ENCODE assay signal across 34 cellular contexts in the genomic region with DNA sequence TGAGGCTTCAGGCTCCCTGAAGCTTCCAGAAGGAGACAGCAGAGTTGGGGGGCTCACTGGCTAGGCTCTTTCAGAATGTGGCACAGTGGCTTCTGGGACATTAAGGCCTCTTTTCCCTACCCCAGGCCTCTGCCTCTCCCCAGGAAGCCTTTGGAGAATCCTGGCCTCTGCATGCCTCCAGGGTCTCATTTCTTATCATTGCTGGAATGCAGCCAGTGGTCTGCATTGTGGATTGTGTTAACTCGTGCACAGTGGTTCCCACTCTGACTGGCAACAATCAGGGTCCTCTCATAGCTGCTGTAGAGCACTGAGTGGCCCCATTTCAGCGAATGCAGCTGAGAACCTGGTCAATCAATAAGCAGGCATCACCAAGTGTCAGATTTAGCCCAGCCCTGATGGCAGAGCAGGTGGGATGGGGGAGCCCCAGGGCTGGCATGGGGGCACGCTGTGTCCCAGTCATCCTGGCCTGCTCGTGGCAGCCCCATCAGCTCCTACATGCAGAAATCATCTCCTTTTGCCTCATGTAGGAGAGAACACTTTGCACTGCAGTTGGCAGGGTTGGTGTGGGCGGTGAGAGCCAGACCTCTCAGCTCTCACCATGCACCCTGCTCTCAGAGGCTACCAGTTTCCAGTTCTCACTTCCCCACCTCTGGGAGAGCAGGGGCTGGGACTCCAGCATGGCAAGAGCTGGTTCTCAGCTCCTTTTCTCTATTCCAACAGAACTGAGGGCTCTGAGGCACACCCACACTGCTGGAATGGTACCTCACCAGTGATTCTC. TPM values are rescaled to one million over a fixed set of nuclear protein-coding genes. Genes with fewer than 3 reads are reported as not detected.
DNase-seq lines count a peak whose midpoint lies in the region; ATAC-seq, FAIRE-seq and TF ChIP-seq lines count a peak whose summit lies in the region.
"Had no signal": no experiment of that assay in that cellular context is flagged by ENCODE, and none has a peak within 500 bp of the region (broad histone marks: within the 10 kb centered on the region; RNA-seq: fewer than 3 reads in every experiment).

No MANE protein-coding gene starts in this region.

- no peak; the same call in 1 of the 2 replicates for TF ChIP-seq RAD21 in SK-N-SH (IDR thresholded peaks at IDR 0.05; ENCODE audit: low read length)

- no peaks in the 10 kb centered on the region for H3K9me3 ChIP-seq in SK-N-SH
- H3K9me3 ChIP-seq in kidney (ENCODE audit: control insufficient read depth in 1 of 2, low read length in 2 of 2): no peaks in the 10 kb centered on the region
- H3K9me3 ChIP-seq: left lung, MG63, mucosa of descending colon, prostate gland, tibial artery had no signal

- H2AFZ ChIP-seq in SK-N-SH (ENCODE audit: low read depth): no peak overlapping the region

- H3K27ac ChIP-seq in SK-N-SH (ENCODE audit: low read depth in 2 of 2, low read length in 1 of 2) (peak overlapping the region in 1 of 2 experiments; percentile 55; a peak in 2 of 4 replicates), angular gyrus (ENCODE audit: low read depth, low read length) (peak overlapping the region; percentile 72), kidney (ENCODE audit: low read depth in 2 of 2, low read length in 2 of 2) (no peak overlapping the region), temporal lobe (ENCODE audit: low read depth, low read length) (peak overlapping the region; percentile 53)
- H3K27ac ChIP-seq: brain microvascular endothelial cell, C4-2B, left lung, prostate gland, skin epidermis, tibial artery had no signal

- ATAC-seq in SK-N-SH treated with all-trans-retinoic acid at 6 μM for 48 hours: no peak; the same call in 2 of the 3 replicates
- ATAC-seq: activated CD4-positive, CD25-positive, alpha-beta regulatory T cell treated with anti-CD3 and anti-CD28 coated beads, Interleukin-2, amount 50 U/mL, for 24 hours; activated naive CD8-positive, alpha-beta T cell treated with anti-CD3 and anti-CD28 coated beads, Interleukin-2, amount 50 U/mL, for 24 hours; K562; left lung; mucosa of descending colon; stimulated activated naive CD8-positive, alpha-beta T cell treated with anti-CD3 and anti-CD28 coated beads, Interleukin-15, Interleukin-2, amounts not matched to agents 100 U/mL and 50 U/mL, for 24 hours had no signal

- peak in 1 of 2 experiments; percentile 74; a peak in 1 of 4 replicates for TF ChIP-seq EP300 in SK-N-SH (IDR thresholded peaks at IDR 0.05; ENCODE audit: borderline replicate concordance in 1 of 2, low read depth in 1 of 2, low read length in 1 of 2)

- H3K4me1 ChIP-seq in SK-N-SH (ENCODE audit: control insufficient read depth in 1 of 2, insufficient read depth in 2 of 2, low read depth in 1 of 2, low read length in 1 of 2) (peaks cover 0 to 32% of the 10 kb centered on the region in 2 experiments; a peak in 1 of 4 replicates), kidney (ENCODE audit: control insufficient read depth in 1 of 2, insufficient read depth in 1 of 2, low read depth in 1 of 2, low read length in 2 of 2) (no peaks in the 10 kb centered on the region)
- H3K4me1 ChIP-seq: left lung, prostate gland had no signal

- POLR2A ChIA-PET in SK-N-SH (lab: Yijun Ruan, JAX): no interaction called here

- no peaks in the 10 kb centered on the region for H4K20me1 ChIP-seq in SK-N-SH (ENCODE audit: insufficient read depth)

- H3K4me2 ChIP-seq in SK-N-SH: no peak overlapping the region

- CTCF ChIA-PET in SK-N-SH (lab: Yijun Ruan, JAX): interaction anchor here (0.8 to 4.2 kb wide), 6 partner anchors 11 to 128 kb away, joined by 3 to 18 read pairs (median 7); no protein-coding TSS in a partner anchor

- H3K27me3 ChIP-seq in SK-N-SH (ENCODE audit: insufficient read depth) (no peaks in the 10 kb centered on the region), H7 (ENCODE audit: control insufficient read depth, insufficient read depth, low read length) (no peaks in the 10 kb centered on the region)
- H3K27me3 ChIP-seq: brain microvascular endothelial cell, MG63 had no signal

- H3K4me3 ChIP-seq in SK-N-SH (ENCODE audit: low read depth in 2 of 2, low read length in 1 of 2): no peak overlapping the region
- no peak overlapping the region for H3K4me3 ChIP-seq in kidney (ENCODE audit: low read length in 2 of 2)
- no peak overlapping the region for H3K4me3 ChIP-seq in H7 (ENCODE audit: insufficient read depth, low read depth, low read length)
- H3K4me3 ChIP-seq: K562, left lung, MG63, mucosa of descending colon, prostate gland, skin epidermis, tibial artery had no signal

- H3K9ac ChIP-seq in SK-N-SH: no peak overlapping the region
- no peak overlapping the region for H3K9ac ChIP-seq in kidney (ENCODE audit: low read length in 2 of 2)

- H3K36me3 ChIP-seq in SK-N-SH (replicated peaks in 1 of 2; ENCODE audit: control insufficient read depth in 1 of 2, insufficient read depth in 2 of 2, low read length in 1 of 2): no peaks in the 10 kb centered on the region
- H3K36me3 ChIP-seq in kidney (ENCODE audit: control insufficient read depth in 1 of 2, insufficient read depth in 2 of 2, low read length in 2 of 2): no peaks in the 10 kb centered on the region
- H3K36me3 ChIP-seq in H7 (replicated peaks; ENCODE audit: control insufficient read depth, insufficient read depth, low read length): no peaks in the 10 kb centered on the region
- H3K36me3 ChIP-seq: brain microvascular endothelial cell, left lung, MG63, prostate gland, tibial artery had no signal

- H3F3A ChIP-seq in SK-N-SH (replicated peaks; ENCODE audit: insufficient read depth): no peaks in the 10 kb centered on the region

- DNase-seq in SK-N-SH (peak; percentile 84), kidney (peak; percentile 48), H7 (no peak), AG20443 (ENCODE audit: low spot score) (no peak)
- DNase-seq in stimulated activated CD4-positive, alpha-beta T cell treated with anti-CD3 and anti-CD28 coated beads, Interleukin-4, amount 100 ng/mL, for 4 hours: no peak
- DNase-seq: activated CD4-positive, alpha-beta memory T cell treated with anti-CD3 and anti-CD28 coated beads, Interleukin-2, amount 10 ng/mL, durations not matched to agents 7 days and 5 days; activated effector memory CD4-positive, alpha-beta T cell treated with anti-CD3 and anti-CD28 coated beads, Interleukin-2, amount 50 U/mL, for 16 hours; activated naive CD8-positive, alpha-beta T cell treated with anti-CD3 and anti-CD28 coated beads, Interleukin-2, amount 50 U/mL, for 24 hours; activated T-cell treated with anti-CD3 and anti-CD28 coated beads for 4 hours; brain microvascular endothelial cell; EL; glutamatergic neuron; GOT3; left lung; MG63; mucosa of descending colon; NCI-H146; NCI-H2171 treated with DMSO at 0.1 percent for 48 hours; NCI-H526; stimulated activated CD4-positive, alpha-beta T cell treated with anti-CD3 and anti-CD28 coated beads, Interleukin-1b, Interleukin-23, amount 100 ng/mL, for 48 hours; stimulated activated naive CD8-positive, alpha-beta T cell treated with anti-CD3 and anti-CD28 coated beads, Interleukin-15, Interleukin-2, amounts not matched to agents 100 U/mL and 50 U/mL, for 24 hours; tibial artery had no signal

- no peaks in the 10 kb centered on the region for H3K9me2 ChIP-seq in SK-N-SH

- intact Hi-C loops in kidney (cut with DNase I): no loop called here

- no peak for FAIRE-seq in kidney (lab: Jason Lieb, UNC)
- FAIRE-seq: A204.1, D721Med, endothelial cell of umbilical vein, K562 had no signal

- 68% methylated on average over 4 of the region's 5 CpGs for WGBS in SK-N-SH (ENCODE audit: low lambda C conversion rate)

- TF ChIP-seq CTCF in SK-N-SH (IDR thresholded peaks at IDR 0.05) (no peak), kidney (IDR thresholded peaks at IDR 0.05; ENCODE audit: borderline replicate concordance, extremely low read depth, insufficient read depth) (no peak)

- no peaks in the 10 kb centered on the region for H3K79me2 ChIP-seq in SK-N-SH (ENCODE audit: insufficient read depth)

TF ChIP-seq in SK-N-SH treated with all-trans-retinoic acid at 6 μM for 48 hours, 23 proteins besides CTCF, POLR2A, EP300 and RAD21 (continues in another document):
- TF ChIP-seq ZFP3 (CRISPR knock-in tag; IDR thresholded peaks at IDR 0.05): no peak; the same call in 1 of the 2 replicates
- TF ChIP-seq ZC3H10 (CRISPR knock-in tag; IDR thresholded peaks at IDR 0.05): no peak
- TF ChIP-seq OSR1 (CRISPR knock-in tag; IDR thresholded peaks at IDR 0.05): no peak
- TF ChIP-seq ZNF8 (CRISPR knock-in tag; IDR thresholded peaks at IDR 0.05): no peak
- TF ChIP-seq ZNF70 (CRISPR knock-in tag; IDR thresholded peaks at IDR 0.05): no peak
- no peak for TF ChIP-seq ZNF565 (CRISPR knock-in tag; conservative IDR thresholded peaks at IDR 0.05; ENCODE audit: low read depth)
- no peak for TF ChIP-seq GLIS3 (CRISPR knock-in tag; IDR thresholded peaks at IDR 0.05)
- TF ChIP-seq CSDC2 (CRISPR knock-in tag; IDR thresholded peaks at IDR 0.05): no peak
- TF ChIP-seq ZFP30 (CRISPR knock-in tag; IDR thresholded peaks at IDR 0.05): no peak
- TF ChIP-seq ISL1 (CRISPR knock-in tag; IDR thresholded peaks at IDR 0.05): no peak

RNA-seq across cellular contexts. Expression of a gene that starts 13.4 kb away (rescaled TPM):
- polyA plus RNA-seq in SK-N-SH (2012; rRNA removed) (3.2 and 4.8 TPM in 2 replicates), kidney (ENCODE audit: insufficient read depth, low read depth, low replicate concordance) (21.2 TPM)
- 1.6 and 2.5 TPM in 2 replicates for polyA plus RNA-seq in SK-N-SH (2012; cell fraction: cytosol; rRNA removed)
- polyA plus RNA-seq in SK-N-SH (2012; cell fraction: nucleus; rRNA removed): 2.3 and 2.4 TPM in 2 replicates
- total RNA-seq in kidney (4.9 TPM), temporal lobe (9.1 TPM)
- 3.5 and 5.7 TPM in 2 replicates for total RNA-seq in H7 (2014; rRNA removed; shearing (Covaris generic))
- total RNA-seq: endothelial cell of umbilical vein, K562 had no signal
- polyA plus RNA-seq: K562 had no signal

RNA-seq across cellular contexts. Expression of a gene that starts 34.7 kb away (rescaled TPM):
- polyA plus RNA-seq in SK-N-SH (2012; rRNA removed): 0.12 TPM in 1 of 2 replicates, not detected in the other
- polyA plus RNA-seq in SK-N-SH (2012; cell fraction: cytosol; rRNA removed): not detected in 2 replicates
- polyA plus RNA-seq in SK-N-SH (2012; cell fraction: nucleus; rRNA removed): 0.04 and 0.08 TPM in 2 replicates
- not detected for total RNA-seq in kidney
- 2.3 TPM for polyA plus RNA-seq in kidney (ENCODE audit: insufficient read depth, low read depth, low replicate concordance)
- not detected for total RNA-seq in temporal lobe
- not detected in 2 replicates for total RNA-seq in H7 (2014; rRNA removed; shearing (Covaris generic))
- total RNA-seq: activated CD4-positive, alpha-beta memory T cell treated with anti-CD3 and anti-CD28 coated beads, Interleukin-2, amount 10 ng/mL, durations not matched to agents 7 days and 5 days; endothelial cell of umbilical vein; K562; mucosa of descending colon had no signal
- polyA plus RNA-seq: endothelial cell of umbilical vein, neural cell had no signal

RNA-seq across cellular contexts. Expression of a gene that starts 45.6 kb away (rescaled TPM):
- polyA plus RNA-seq in SK-N-SH (2012; rRNA removed) (not detected in 2 replicates), kidney (ENCODE audit: insufficient read depth, low read depth, low replicate concordance) (96.6 TPM)
- not detected in 2 replicates for polyA plus RNA-seq in SK-N-SH (2012; cell fraction: cytosol; rRNA removed)
- polyA plus RNA-seq in SK-N-SH (2012; cell fraction: nucleus; rRNA removed): 0.02 TPM in 1 of 2 replicates, not detected in the other
- total RNA-seq in kidney (49.5 TPM), temporal lobe (0.74 TPM)
- total RNA-seq in H7 (2014; rRNA removed; shearing (Covaris generic)): 0.37 and 0.42 TPM in 2 replicates
- total RNA-seq: activated CD4-positive, alpha-beta memory T cell treated with anti-CD3 and anti-CD28 coated beads, Interleukin-2, amount 10 ng/mL, durations not matched to agents 7 days and 5 days; endothelial cell of umbilical vein; K562 had no signal
- polyA plus RNA-seq: endothelial cell of umbilical vein, K562, neural cell had no signal

RNA-seq across cellular contexts. Expression of a gene that starts 55.1 kb away (rescaled TPM):
- polyA plus RNA-seq in SK-N-SH (2012; rRNA removed): not detected in 2 replicates
- polyA plus RNA-seq in SK-N-SH (2012; cell fraction: cytosol; rRNA removed): not detected in 2 replicates
- polyA plus RNA-seq in SK-N-SH (2012; cell fraction: nucleus; rRNA removed): not detected in 2 replicates
- not detected for total RNA-seq in kidney
- not detected for polyA plus RNA-seq in kidney (ENCODE audit: insufficient read depth, low read depth, low replicate concordance)
- not detected for total RNA-seq in temporal lobe
- total RNA-seq in H7 (2014; rRNA removed; shearing (Covaris generic)): not detected in 2 replicates
- total RNA-seq: activated CD4-positive, alpha-beta memory T cell treated with anti-CD3 and anti-CD28 coated beads, Interleukin-2, amount 10 ng/mL, durations not matched to agents 7 days and 5 days; endothelial cell of umbilical vein; K562; left lung; mucosa of descending colon had no signal
- polyA plus RNA-seq: endothelial cell of umbilical vein, K562, neural cell had no signal

Comparison
In these comparisons a context has a peak if more than half of its experiments do, and no peak if none do; other contexts are left out.
1. DNase-seq: peak in SK-N-SH (single experiment) and kidney (single experiment); none in H7 (single experiment), stimulated activated CD4-positive, alpha-beta T cell treated with anti-CD3 and anti-CD28 coated beads, Interleukin-4, amount 100 ng/mL, for 4 hours (0 of 2) and AG20443 (single experiment).
2. H3K27ac ChIP-seq: peak in angular gyrus (single experiment) and temporal lobe (single experiment); none in kidney (0 of 2).
3. RNA of a gene that starts 45.6 kb away (total RNA-seq): 49.5 TPM in kidney (single experiment); 0.74 TPM in temporal lobe (single experiment) and 0.37 to 0.42 TPM in H7; every median in the first group is over 10 times any median in the second.